ENCODE assay signal across 8 cellular contexts in genomic region chr4:337932-338758, GRCh38. TPM values are rescaled to one million over a fixed set of nuclear protein-coding genes. Genes with fewer than 3 reads are reported as not detected.
DNase-seq lines count a peak whose midpoint lies in the region; ATAC-seq and TF ChIP-seq lines count a peak whose summit lies in the region.

No MANE protein-coding gene starts in this region.

- peak overlapping the region; percentile 96 to 99 (median 98) for H3K27ac Mint-ChIP-seq in H9
- H3K27ac Mint-ChIP-seq in activated naive CD8-positive, alpha-beta T cell treated with anti-CD3 and anti-CD28 coated beads for 36 hours = peak overlapping the region; percentile 100

- H3K79me1 ChIP-seq in H9 (ENCODE audit: insufficient read depth, low read depth, low read length, poor library complexity, severe bottlenecking) = peaks cover 8% of the 10 kb centered on the region

- H3K9ac ChIP-seq in H9 (ENCODE audit: extremely low read depth, insufficient read length, low read length) = peak overlapping the region; percentile 91

- POLR2A ChIA-PET in OCI-LY7 (lab: Charles Lee) = no interaction called here

- H2AK5ac ChIP-seq in H9 (ENCODE audit: insufficient read length, low read length) = no peak overlapping the region

- peaks cover 7 to 64% of the 10 kb centered on the region in 2 experiments for H3K9me3 Mint-ChIP-seq in H9
- peaks cover 34% of the 10 kb centered on the region for H3K9me3 Mint-ChIP-seq in activated naive CD8-positive, alpha-beta T cell treated with anti-CD3 and anti-CD28 coated beads for 36 hours

- H3K4me3 ChIP-seq in GM08714 (ENCODE audit: low read length) = peak overlapping the region; percentile 71
- H3K4me3 ChIP-seq in OCI-LY7 (ENCODE audit: low read depth, low read length, poor library complexity, severe bottlenecking) = peak overlapping the region; percentile 89
- peak overlapping the region; percentile 55 for H3K4me3 ChIP-seq in right cardiac atrium (ENCODE audit: low read length)
- peak overlapping the region; percentile 90 for H3K4me3 ChIP-seq in skeletal muscle cell (ENCODE audit: low read depth, low read length)

- TF ChIP-seq CTCF in H9 (conservative IDR thresholded peaks at IDR 0.05) = no peak
- TF ChIP-seq CTCF in OCI-LY7 (conservative IDR thresholded peaks at IDR 0.05; ENCODE audit: low read length) = no peak

- no peaks in the 10 kb centered on the region for H3K9me2 ChIP-seq in OCI-LY7 (ENCODE audit: insufficient read depth, low read length)

- no peak for DNase-seq in H9
- no peak for DNase-seq in OCI-LY7 (ENCODE audit: low spot score)
- DNase-seq in activated naive CD8-positive, alpha-beta T cell treated with anti-CD3 and anti-CD28 coated beads for 36 hours = peak; percentile 66
- DNase-seq in right cardiac atrium = peak; percentile 51 to 82 (median 80)
- DNase-seq in skeletal muscle cell (ENCODE audit: low read depth) = no peak
- no peak for DNase-seq in superior temporal gyrus (ENCODE audit: extremely low spot score)
- no peak for DNase-seq in NCI-H2029 treated with DMSO at 0.1 percent for 48 hours (lab: John Stamatoyannopoulos, UW)

- H3K14ac ChIP-seq in H9 (ENCODE audit: insufficient read depth, low read length) = peak overlapping the region; percentile 81

- H2BK5ac ChIP-seq in H9 (ENCODE audit: insufficient read length, low read length) = no peak overlapping the region

- H4K20me1 ChIP-seq in H9 (ENCODE audit: control insufficient read depth, insufficient read depth, insufficient read length) = no peaks in the 10 kb centered on the region
- no peaks in the 10 kb centered on the region for H4K20me1 ChIP-seq in OCI-LY7 (ENCODE audit: insufficient read depth, low read length)

- H2BK120ac ChIP-seq in H9 (ENCODE audit: low read depth, low read length, poor library complexity, severe bottlenecking) = no peak overlapping the region

- H3K4me2 ChIP-seq in H9 (ENCODE audit: insufficient read depth, insufficient read length, low read length) = peak overlapping the region; percentile 94
- peak overlapping the region; percentile 69 for H3K4me2 ChIP-seq in OCI-LY7 (ENCODE audit: low read length)

- peak overlapping the region; percentile 99 for H3K4me3 Mint-ChIP-seq in H9
- peak overlapping the region; percentile 99 for H3K4me3 Mint-ChIP-seq in activated naive CD8-positive, alpha-beta T cell treated with anti-CD3 and anti-CD28 coated beads for 36 hours

- no peak overlapping the region for H2BK15ac ChIP-seq in H9 (ENCODE audit: low read depth, low read length)

- H3K9me3 ChIP-seq in H9 (ENCODE audit: control insufficient read depth, low read depth, low read length) (no peaks in the 10 kb centered on the region), OCI-LY7 (ENCODE audit: low read length) (peaks cover 25% of the 10 kb centered on the region; the same call in 1 of the 2 replicates), right cardiac atrium (ENCODE audit: control insufficient read depth, low read length) (peaks cover 2% of the 10 kb centered on the region)

- peaks cover 14 to 27% of the 10 kb centered on the region in 2 experiments for H3K4me1 Mint-ChIP-seq in H9
- H3K4me1 Mint-ChIP-seq in activated naive CD8-positive, alpha-beta T cell treated with anti-CD3 and anti-CD28 coated beads for 36 hours = peaks cover 19% of the 10 kb centered on the region

- CTCF ChIA-PET in OCI-LY7 (lab: Charles Lee; ENCODE audit: unreplicated experiment) = no interaction called here

- H3K18ac ChIP-seq in H9 (ENCODE audit: insufficient read length, low read depth, low read length) = peak overlapping the region; percentile 68

- ATAC-seq in right cardiac atrium = peak; percentile 36 to 59

- H2AFZ ChIP-seq in H9 (ENCODE audit: low read length) (no peak overlapping the region), OCI-LY7 (ENCODE audit: low read length) (peak overlapping the region; percentile 85; the same call in 1 of the 2 replicates)

- no peak overlapping the region for H2BK12ac ChIP-seq in H9 (ENCODE audit: insufficient read length, low read depth, low read length)

- peaks cover 27% of the 10 kb centered on the region for H3K23me2 ChIP-seq in H9 (ENCODE audit: insufficient read length, low read depth, low read length, poor library complexity, severe bottlenecking)

- no peak overlapping the region for H3K27ac ChIP-seq in H9 (ENCODE audit: insufficient read length, low read depth, low read length)
- no peak overlapping the region for H3K27ac ChIP-seq in OCI-LY7 (ENCODE audit: low read depth, low read length, poor library complexity, severe bottlenecking)
- peak overlapping the region; percentile 71 for H3K27ac ChIP-seq in right cardiac atrium (ENCODE audit: low read length)

- H3K36me3 Mint-ChIP-seq in H9 (ENCODE audit: insufficient read depth in 1 of 3, low read depth in 3 of 3) = peaks cover 26 to 50% (median 42%) of the 10 kb centered on the region in 3 experiments
- H3K36me3 Mint-ChIP-seq in activated naive CD8-positive, alpha-beta T cell treated with anti-CD3 and anti-CD28 coated beads for 36 hours = peaks cover 60% of the 10 kb centered on the region

- peaks cover 36% of the 10 kb centered on the region for H3K79me2 ChIP-seq in H9 (ENCODE audit: insufficient read depth, low read length)
- H3K79me2 ChIP-seq in OCI-LY7 (ENCODE audit: insufficient read depth, low read depth, low read length) = peaks cover 47% of the 10 kb centered on the region; the same call in 1 of the 2 replicates

- no peak overlapping the region for H3K56ac ChIP-seq in H9 (ENCODE audit: insufficient read length, low read depth, low read length)

- H3K4me1 ChIP-seq in H9 (ENCODE audit: insufficient read depth, low read length) (peaks cover 8% of the 10 kb centered on the region), OCI-LY7 (ENCODE audit: insufficient read depth, low read length, poor library complexity, severe bottlenecking) (peaks cover 4% of the 10 kb centered on the region), right cardiac atrium (ENCODE audit: control insufficient read depth, insufficient read depth, low read length) (peaks cover 7% of the 10 kb centered on the region)

- H4K91ac ChIP-seq in H9 (ENCODE audit: insufficient read length, low read depth, low read length) = no peak overlapping the region

- no peaks in the 10 kb centered on the region; the same call in 1 of the 2 replicates for H3K27me3 ChIP-seq in H9 (ENCODE audit: insufficient read depth, low read length)
- H3K27me3 ChIP-seq in right cardiac atrium (ENCODE audit: control insufficient read depth, insufficient read depth) = no peaks in the 10 kb centered on the region

- peaks cover 46% of the 10 kb centered on the region for H3K36me3 ChIP-seq in OCI-LY7 (ENCODE audit: insufficient read depth, low read length)

- H3K4ac ChIP-seq in H9 (ENCODE audit: low read depth, low read length) = no peak overlapping the region

- BruUV-seq in OCI-LY7 (replicated peaks; lab: Mats Ljungman, UMichigan) = no TSS peak

- H3K27me3 Mint-ChIP-seq in H9 (ENCODE audit: low read depth) = peaks cover 10% of the 10 kb centered on the region
- H3K27me3 Mint-ChIP-seq in activated naive CD8-positive, alpha-beta T cell treated with anti-CD3 and anti-CD28 coated beads for 36 hours = no peaks in the 10 kb centered on the region

- H4K8ac ChIP-seq in H9 (replicated peaks; ENCODE audit: insufficient read length, low read depth, low read length) = no peak overlapping the region

- no peak overlapping the region for H3T11ph ChIP-seq in H9 (ENCODE audit: low read length)

- no peak overlapping the region for H4K5ac ChIP-seq in H9 (ENCODE audit: insufficient read length, low read depth, low read length)

- no peak overlapping the region for H3K23ac ChIP-seq in H9 (ENCODE audit: insufficient read length, low read depth, low read length)

- no CpG with 5 or more reads among the region's 52 CpGs for WGBS in H9 (ENCODE audit: extremely low coverage, insufficient read length, low lambda C conversion rate)
- 2% methylated on average over 52 of the region's 52 CpGs for WGBS in right cardiac atrium

- H2BK20ac ChIP-seq in H9 (ENCODE audit: low read depth, low read length, poor library complexity, severe bottlenecking) = no peak overlapping the region

- intact Hi-C loops in OCI-LY7 (cut with micrococcal nuclease; ENCODE audit: unreplicated experiment) = no loop called here
- intact Hi-C loops in right cardiac atrium (cut with DNase I) = no loop called here

RNA-seq across cellular contexts. Expression of gene ZNF141, which starts 0.5 kb away (rescaled TPM):
- total RNA-seq in H9 (2021) = 38.0 and 42.1 TPM in 2 replicates
- 26.9 and 27.9 TPM in 2 replicates for total RNA-seq in OCI-LY7 (2014; rRNA removed; shearing (Covaris generic))
- total RNA-seq in OCI-LY7 (2022) = 19.8 and 26.9 TPM in 2 replicates
- 10 to 100 TPM; 26.2 to 27.5 TPM for total RNA-seq in activated naive CD8-positive, alpha-beta T cell treated with anti-CD3 and anti-CD28 coated beads for 36 hours
- total RNA-seq in right cardiac atrium = 10 to 100 TPM; 10.1 to 11.5 (median 11.3) TPM
- polyA plus RNA-seq in right cardiac atrium = 3.1 TPM

RNA-seq across cellular contexts. Expression of gene ZNF732, which starts 32.9 kb away (rescaled TPM):
- total RNA-seq in H9 (2021) (13.4 and 13.6 TPM in 2 replicates), OCI-LY7 (2022) (not detected in 2 replicates), right cardiac atrium (under 1 TPM in 1 of 4 donors, not detected in 3; 0.25 TPM)
- not detected in 2 replicates for total RNA-seq in OCI-LY7 (2014; rRNA removed; shearing (Covaris generic))
- total RNA-seq in activated naive CD8-positive, alpha-beta T cell treated with anti-CD3 and anti-CD28 coated beads for 36 hours = under 1 TPM in 1 of 2 experiments, not detected in 1; 0.10 TPM
- polyA plus RNA-seq in right cardiac atrium = 0.09 TPM

Comparison
In these comparisons a context has a peak if more than half of its experiments do, and no peak if none do; other contexts are left out.
1. DNase-seq: peak in activated naive CD8-positive, alpha-beta T cell treated with anti-CD3 and anti-CD28 coated beads for 36 hours (single experiment) and right cardiac atrium (3 of 3); none in H9 (single experiment), OCI-LY7 (single experiment), skeletal muscle cell (single experiment), superior temporal gyrus (single experiment) and NCI-H2029 treated with DMSO at 0.1 percent for 48 hours (single experiment).
2. RNA of gene ZNF732, which starts 32.9 kb away (total RNA-seq): 13.4 to 13.6 TPM in H9; 0.10 TPM in activated naive CD8-positive, alpha-beta T cell treated with anti-CD3 and anti-CD28 coated beads for 36 hours, 0.25 TPM in right cardiac atrium and not detected in OCI-LY7; every median in the first group is over 10 times any median in the second.
3. Peak in every context shown above with its lines, with median percentiles within 50 percentile points of each other: H3K4me3 ChIP-seq.